In genomic region chr1:116544588-116545358, GRCh38 we compare ENCODE assay signal across 10 cellular contexts. TPM values are rescaled to one million over a fixed set of nuclear protein-coding genes. Genes with fewer than 3 reads are reported as not detected.
A peak's percentile ranks its signal among the peaks of the same experiment; 100 is the strongest.
DNase-seq lines count a peak whose midpoint lies in the region; ATAC-seq and TF ChIP-seq lines count a peak whose summit lies in the region.
"Had no signal": no experiment of that assay in that cellular context is flagged by ENCODE, and none has a peak within 500 bp of the region (broad histone marks: within the 10 kb centered on the region; RNA-seq: fewer than 3 reads in every experiment).

No MANE protein-coding gene starts in this region.

- H3K36me3 Mint-ChIP-seq in activated naive CD8-positive, alpha-beta T cell treated with anti-CD3 and anti-CD28 coated beads for 36 hours, result peaks cover 35% of the 10 kb centered on the region

- H3K27me3 ChIP-seq in hepatocyte, result no peaks in the 10 kb centered on the region

- no peak overlapping the region for H3K27ac ChIP-seq in hepatocyte
- H3K27ac ChIP-seq: VCaP had no signal

- no peak for DNase-seq in activated naive CD8-positive, alpha-beta T cell treated with anti-CD3 and anti-CD28 coated beads for 36 hours
- no peak for DNase-seq in hepatocyte (ENCODE audit: low spot score)
- DNase-seq in dermis blood vessel endothelial cell, result no peak
- no peak for DNase-seq in NCI-H1417 treated with DMSO at 0.1 percent for 48 hours (lab: John Stamatoyannopoulos, UW)
- DNase-seq in retina, result no peak
- DNase-seq: NCI-H446 treated with DMSO at 0.1 percent for 48 hours had no signal

- H3K4me2 ChIP-seq in hepatocyte, result no peak overlapping the region

- H3K79me2 ChIP-seq in hepatocyte, result no peaks in the 10 kb centered on the region

- peaks cover 25% of the 10 kb centered on the region for H3K4me1 Mint-ChIP-seq in activated naive CD8-positive, alpha-beta T cell treated with anti-CD3 and anti-CD28 coated beads for 36 hours

- H2AFZ ChIP-seq in hepatocyte, result no peak overlapping the region

- H3K9me3 ChIP-seq in hepatocyte (ENCODE audit: low read depth), result no peaks in the 10 kb centered on the region

- ATAC-seq in GM19438 (IDR thresholded peaks at IDR 0.05; ENCODE audit: low read depth, unreplicated experiment) (peak; percentile 51), HG03135 (IDR thresholded peaks at IDR 0.05; ENCODE audit: unreplicated experiment) (peak; percentile 49)

- H3K4me3 Mint-ChIP-seq in activated naive CD8-positive, alpha-beta T cell treated with anti-CD3 and anti-CD28 coated beads for 36 hours, result peak overlapping the region; percentile 42

- no peaks in the 10 kb centered on the region for H4K20me1 ChIP-seq in hepatocyte (ENCODE audit: insufficient read depth, poor library complexity, severe bottlenecking)

- no peaks in the 10 kb centered on the region for H3K36me3 ChIP-seq in hepatocyte (replicated peaks; ENCODE audit: insufficient read depth, low read depth)

- H3K4me1 ChIP-seq in hepatocyte (ENCODE audit: insufficient read depth), result no peaks in the 10 kb centered on the region

- peak overlapping the region; percentile 7; the same call in 1 of the 2 replicates for H3K4me3 ChIP-seq in GM08714 (ENCODE audit: low read length)
- H3K4me3 ChIP-seq in hepatocyte, result no peak overlapping the region

- peaks cover 1% of the 10 kb centered on the region for H3K9me3 Mint-ChIP-seq in activated naive CD8-positive, alpha-beta T cell treated with anti-CD3 and anti-CD28 coated beads for 36 hours

- no peak for TF ChIP-seq CTCF in hepatocyte (IDR thresholded peaks at IDR 0.05; ENCODE audit: poor library complexity)

- no peaks in the 10 kb centered on the region for H3K27me3 Mint-ChIP-seq in activated naive CD8-positive, alpha-beta T cell treated with anti-CD3 and anti-CD28 coated beads for 36 hours

- H3K27ac Mint-ChIP-seq in activated naive CD8-positive, alpha-beta T cell treated with anti-CD3 and anti-CD28 coated beads for 36 hours, result peak overlapping the region; percentile 90

- 95% methylated on average over 8 of the region's 8 CpGs for WGBS in hepatocyte (ENCODE audit: low lambda C conversion rate, missing lambda C conversion rate)

- H3K9me2 ChIP-seq in hepatocyte (replicated peaks; ENCODE audit: insufficient read depth), result no peaks in the 10 kb centered on the region

RNA-seq across cellular contexts. Expression of gene CD58, which starts 26.1 kb away (rescaled TPM):
- 1 to 10 TPM; 8.1 to 8.2 TPM for total RNA-seq in activated naive CD8-positive, alpha-beta T cell treated with anti-CD3 and anti-CD28 coated beads for 36 hours
- total RNA-seq in hepatocyte (14.4 and 16.0 TPM in 2 replicates), dermis blood vessel endothelial cell (15.5 and 17.9 TPM in 2 replicates)
- polyA plus RNA-seq in hepatocyte, result 23.3 and 26.9 TPM in 2 replicates
